9 cellular contexts compared by ENCODE assay signal in genomic region chr3:50194903-50195500, GRCh38. TPM values are rescaled to one million over a fixed set of nuclear protein-coding genes. Genes with fewer than 3 reads are reported as not detected.
DNase-seq lines count a peak whose midpoint lies in the region; ATAC-seq and TF ChIP-seq lines count a peak whose summit lies in the region.
"Had no signal": no experiment of that assay in that cellular context is flagged by ENCODE, and none has a peak within 500 bp of the region (broad histone marks: within the 10 kb centered on the region; RNA-seq: fewer than 3 reads in every experiment).

No MANE protein-coding gene starts in this region.

- peaks cover 48% of the 10 kb centered on the region for H3K27me3 Mint-ChIP-seq in stimulated activated naive CD8-positive, alpha-beta T cell treated with anti-CD3 and anti-CD28 coated beads, Interleukin-15, amount 100 ng/mL, for 72 hours

- H3K4me1 ChIP-seq in left ventricle myocardium inferior: peaks cover 23% of the 10 kb centered on the region

- H3K27me3 ChIP-seq in left ventricle myocardium inferior (ENCODE audit: low read depth): peaks cover 74% of the 10 kb centered on the region

- peak overlapping the region in 1 of 2 donors; percentile 63 for H3K27ac Mint-ChIP-seq in stimulated activated naive CD8-positive, alpha-beta T cell treated with anti-CD3 and anti-CD28 coated beads, Interleukin-15, amount 100 ng/mL, for 72 hours

- ATAC-seq in stimulated activated naive CD8-positive, alpha-beta T cell treated with anti-CD3 and anti-CD28 coated beads, Interleukin-15, amount 100 ng/mL, for 72 hours: peak; percentile 49
- ATAC-seq in GM18498 (IDR thresholded peaks at IDR 0.05; ENCODE audit: unreplicated experiment): no peak
- ATAC-seq in HG03175 (IDR thresholded peaks at IDR 0.05; ENCODE audit: unreplicated experiment): no peak

- TF ChIP-seq CTCF in left ventricle myocardium inferior (IDR thresholded peaks at IDR 0.05; ENCODE audit: borderline replicate concordance): no peak

- H3K4me3 ChIP-seq in left ventricle myocardium inferior: peak overlapping the region; percentile 35

- no peaks in the 10 kb centered on the region for H3K9me3 Mint-ChIP-seq in stimulated activated naive CD8-positive, alpha-beta T cell treated with anti-CD3 and anti-CD28 coated beads, Interleukin-15, amount 100 ng/mL, for 72 hours

- no peak overlapping the region for H3K27ac ChIP-seq in left ventricle myocardium inferior (replicated peaks)

- H3K36me3 ChIP-seq in left ventricle myocardium inferior: no peaks in the 10 kb centered on the region

- H3K4me1 Mint-ChIP-seq in stimulated activated naive CD8-positive, alpha-beta T cell treated with anti-CD3 and anti-CD28 coated beads, Interleukin-15, amount 100 ng/mL, for 72 hours: peaks cover 21% of the 10 kb centered on the region

- peak; percentile 44 for DNase-seq in NCI-H82 (lab: John Stamatoyannopoulos, UW)
- DNase-seq in NCI-H82 treated with DMSO at 0.1 percent for 48 hours (lab: John Stamatoyannopoulos, UW; ENCODE audit: unreplicated experiment): no peak
- peak; percentile 33 to 39 for DNase-seq in activated CD4-positive, alpha-beta T cell treated with anti-CD3 and anti-CD28 coated beads, Interleukin-2, amount 50 U/mL, for 48 hours
- no peak for DNase-seq in left ventricle myocardium inferior
- peak in 1 of 2 donors; percentile 24 for DNase-seq in stimulated activated naive CD8-positive, alpha-beta T cell treated with anti-CD3 and anti-CD28 coated beads, Interleukin-15, amount 100 ng/mL, for 72 hours
- DNase-seq in A172 (ENCODE audit: low spot score): no peak

- no peaks in the 10 kb centered on the region for H3K9me3 ChIP-seq in left ventricle myocardium inferior (replicated peaks)

- peak overlapping the region; percentile 15 to 73 for H3K4me3 Mint-ChIP-seq in stimulated activated naive CD8-positive, alpha-beta T cell treated with anti-CD3 and anti-CD28 coated beads, Interleukin-15, amount 100 ng/mL, for 72 hours

- intact Hi-C loops in left ventricle myocardium inferior (cut with micrococcal nuclease): loop anchor here (10.0 kb wide), 1 partner anchor 80 kb away; the partner anchor contains the start of gene LSMEM2

RNA-seq across cellular contexts. Expression of gene GNAT1, which starts 3.6 kb away (rescaled TPM):
- total RNA-seq in left ventricle myocardium inferior: not detected
- total RNA-seq in A172 (2014; rRNA removed; shearing (Covaris generic)): not detected in 2 replicates
- total RNA-seq: epithelial cell of proximal tubule had no signal

RNA-seq across cellular contexts. Expression of gene SLC38A3, which starts 10.1 kb away (rescaled TPM):
- 10.4 TPM for total RNA-seq in left ventricle myocardium inferior
- 0.74 TPM in 1 of 2 replicates, not detected in the other for total RNA-seq in A172 (2014; rRNA removed; shearing (Covaris generic))
- total RNA-seq: epithelial cell of proximal tubule had no signal

RNA-seq across cellular contexts. Expression of gene SEMA3F, which starts 39.9 kb away (rescaled TPM):
- 10.2 TPM for total RNA-seq in left ventricle myocardium inferior
- 3.5 and 11.1 TPM in 2 replicates for total RNA-seq in A172 (2014; rRNA removed; shearing (Covaris generic))

RNA-seq across cellular contexts. Expression of gene GNAI2, which starts 41.0 kb away (rescaled TPM):
- 118 TPM for total RNA-seq in left ventricle myocardium inferior
- 247 and 283 TPM in 2 replicates for total RNA-seq in A172 (2014; rRNA removed; shearing (Covaris generic))

Comparison
In these comparisons a context has a peak if more than half of its experiments do, and no peak if none do; other contexts are left out.
1. DNase-seq: peak in NCI-H82 (single experiment) and activated CD4-positive, alpha-beta T cell treated with anti-CD3 and anti-CD28 coated beads, Interleukin-2, amount 50 U/mL, for 48 hours (2 of 2); none in NCI-H82 treated with DMSO at 0.1 percent for 48 hours (single experiment), left ventricle myocardium inferior (single experiment) and A172 (single experiment).